Comparison of ENCODE assay signal across 9 cellular contexts in genomic region chr12:106135781-106136180, GRCh38. TPM values are rescaled to one million over a fixed set of nuclear protein-coding genes. Genes with fewer than 3 reads are reported as not detected.
DNase-seq lines count a peak whose midpoint lies in the region; ATAC-seq and TF ChIP-seq lines count a peak whose summit lies in the region.
"Had no signal": no experiment of that assay in that cellular context is flagged by ENCODE, and none has a peak within 500 bp of the region (broad histone marks: within the 10 kb centered on the region; RNA-seq: fewer than 3 reads in every experiment).

No MANE protein-coding gene starts in this region.

- H3K9me3 Mint-ChIP-seq in activated CD4-positive, alpha-beta T cell treated with anti-CD3 and anti-CD28 coated beads, Interleukin-2, amount 10 ng/mL, durations not matched to agents 7 days and 5 days = no peaks in the 10 kb centered on the region
- H3K9me3 Mint-ChIP-seq: activated T-helper 2 cell treated with anti-CD3 and anti-CD28 coated beads, Interferon-gamma antibody, Interleukin-2, Interleukin-4, amounts not matched to agents 10 μg/mL and 5 μg/mL and 100 μg/mL, durations not matched to agents 14 hours and 24 hours and 36 hours had no signal

- DNase-seq in EL = peak; percentile 40
- DNase-seq in Peyer's patch = no peak
- DNase-seq in fibroblast of the aortic adventitia (ENCODE audit: low read depth) = peak; percentile 39
- peak; percentile 39 for DNase-seq in pulmonary artery endothelial cell (ENCODE audit: low read depth, low spot score)
- no peak for DNase-seq in kidney glomerular epithelial cell (lab: John Stamatoyannopoulos, UW)
- DNase-seq in activated CD4-positive, alpha-beta T cell treated with anti-CD3 and anti-CD28 coated beads, Interleukin-2, amount 10 ng/mL, durations not matched to agents 7 days and 5 days = no peak
- DNase-seq in hippocampal formation (lab: John Stamatoyannopoulos, UW) = no peak

- H3K4me3 ChIP-seq in Peyer's patch (peak overlapping the region in 2 of 4 donors; percentile 2 to 68), fibroblast of the aortic adventitia (ENCODE audit: low read depth, low read length) (peak overlapping the region; percentile 31)

- H3K9me3 ChIP-seq in Peyer's patch = no peaks in the 10 kb centered on the region

- no peak overlapping the region for H3K4me3 Mint-ChIP-seq in activated CD4-positive, alpha-beta T cell treated with anti-CD3 and anti-CD28 coated beads, Interleukin-2, amount 10 ng/mL, durations not matched to agents 7 days and 5 days

- peaks cover 0 to 18% of the 10 kb centered on the region in 2 donors for H3K27me3 ChIP-seq in Peyer's patch

- no peaks in the 10 kb centered on the region for H3K36me3 ChIP-seq in Peyer's patch

- peaks cover 3% of the 10 kb centered on the region for H3K4me1 Mint-ChIP-seq in activated CD4-positive, alpha-beta T cell treated with anti-CD3 and anti-CD28 coated beads, Interleukin-2, amount 10 ng/mL, durations not matched to agents 7 days and 5 days

- peaks cover 0 to 17% (median 6%) of the 10 kb centered on the region in 4 donors for H3K4me1 ChIP-seq in Peyer's patch

- H3K27ac ChIP-seq in Peyer's patch = peak overlapping the region in 3 of 4 donors; percentile 6 to 34 (median 27)

- POLR2A ChIA-PET in activated CD4-positive, alpha-beta T cell treated with anti-CD3 and anti-CD28 coated beads, Interleukin-2, amount 10 ng/mL, durations not matched to agents 7 days and 5 days (lab: Charles Lee) = no interaction called here

- H3K27me3 Mint-ChIP-seq in activated CD4-positive, alpha-beta T cell treated with anti-CD3 and anti-CD28 coated beads, Interleukin-2, amount 10 ng/mL, durations not matched to agents 7 days and 5 days = peaks cover 51% of the 10 kb centered on the region

- H3K36me3 Mint-ChIP-seq in activated CD4-positive, alpha-beta T cell treated with anti-CD3 and anti-CD28 coated beads, Interleukin-2, amount 10 ng/mL, durations not matched to agents 7 days and 5 days (ENCODE audit: low read depth) = no peaks in the 10 kb centered on the region

- CTCF ChIA-PET in activated CD4-positive, alpha-beta T cell treated with anti-CD3 and anti-CD28 coated beads, Interleukin-2, amount 10 ng/mL, durations not matched to agents 7 days and 5 days (lab: Charles Lee) = interaction anchor here (0.7 to 1.5 kb wide), 3 partner anchors 16 to 711 kb away, joined by 3 to 4 read pairs (median 4); no protein-coding TSS in a partner anchor

- no peak overlapping the region for H3K27ac Mint-ChIP-seq in activated CD4-positive, alpha-beta T cell treated with anti-CD3 and anti-CD28 coated beads, Interleukin-2, amount 10 ng/mL, durations not matched to agents 7 days and 5 days
- H3K27ac Mint-ChIP-seq: activated T-helper 2 cell treated with anti-CD3 and anti-CD28 coated beads, Interferon-gamma antibody, Interleukin-2, Interleukin-4, amounts not matched to agents 10 μg/mL and 5 μg/mL and 100 μg/mL, durations not matched to agents 14 hours and 24 hours and 36 hours had no signal

- no peak for TF ChIP-seq POLR2A in Peyer's patch (IDR thresholded peaks at IDR 0.05)

- ATAC-seq in HG03196 (IDR thresholded peaks at IDR 0.05; ENCODE audit: unreplicated experiment) = no peak

- TF ChIP-seq CTCF in Peyer's patch (IDR thresholded peaks at IDR 0.05) = no peak
- no peak for TF ChIP-seq CTCF in fibroblast of the aortic adventitia (IDR thresholded peaks at IDR 0.05; ENCODE audit: insufficient read depth, low read length)

RNA-seq across cellular contexts. Expression of gene NUAK1, which starts 3.0 kb away (rescaled TPM):
- total RNA-seq in Peyer's patch (1 to 10 TPM; 2.1 to 7.7 (median 4.6) TPM), fibroblast of the aortic adventitia (ENCODE audit: low replicate concordance) (3.0 and 8.3 TPM in 2 replicates), pulmonary artery endothelial cell (32.6 and 68.6 TPM in 2 replicates)
- total RNA-seq in activated CD4-positive, alpha-beta T cell treated with anti-CD3 and anti-CD28 coated beads, Interleukin-2, amount 10 ng/mL, durations not matched to agents 7 days and 5 days = not detected

Comparison
In these comparisons a context has a peak if more than half of its experiments do, and no peak if none do; other contexts are left out.
1. DNase-seq: peak in EL (single experiment), fibroblast of the aortic adventitia (single experiment) and pulmonary artery endothelial cell (single experiment); none in Peyer's patch (0 of 3), kidney glomerular epithelial cell (single experiment), activated CD4-positive, alpha-beta T cell treated with anti-CD3 and anti-CD28 coated beads, Interleukin-2, amount 10 ng/mL, durations not matched to agents 7 days and 5 days (single experiment) and hippocampal formation (0 of 2).